ENCODE assay signal across 1 cellular context in the genomic region with DNA sequence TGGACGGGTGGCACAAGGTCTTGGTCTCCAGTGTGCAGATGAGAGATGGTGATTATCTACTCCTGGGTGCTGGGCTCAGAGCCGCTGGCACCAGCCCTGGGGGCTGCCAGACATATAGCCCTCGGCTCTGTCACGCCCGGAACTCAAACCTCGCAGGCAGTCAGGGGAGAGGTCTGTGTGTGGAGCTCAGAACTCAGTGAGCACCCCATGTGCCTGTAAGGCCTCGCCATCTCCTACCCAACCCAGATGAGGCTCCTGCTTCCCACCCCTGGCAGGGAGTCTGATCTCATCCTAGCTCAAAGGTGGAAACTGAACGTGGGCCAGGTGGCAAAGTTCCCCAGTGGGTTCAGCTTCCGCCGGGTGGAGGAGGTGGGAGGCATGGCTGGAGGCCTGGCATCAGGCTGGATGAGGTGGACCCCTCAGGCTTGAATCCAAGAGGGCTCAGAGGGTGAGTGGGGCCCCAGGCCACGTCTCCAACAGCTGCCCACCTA.
TF ChIP-seq lines count a peak whose summit lies in the region.

No MANE protein-coding gene starts in this region.

TF ChIP-seq in HepG2, 621 proteins besides CTCF, POLR2A, EP300 and RAD21 (continues in another document):
- TF ChIP-seq, protein P1, sequence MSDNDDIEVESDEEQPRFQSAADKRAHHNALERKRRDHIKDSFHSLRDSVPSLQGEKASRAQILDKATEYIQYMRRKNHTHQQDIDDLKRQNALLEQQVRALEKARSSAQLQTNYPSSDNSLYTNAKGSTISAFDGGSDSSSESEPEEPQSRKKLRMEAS (IDR thresholded peaks at IDR 0.05): 0 out of 2 replicates have a peak, but pooled peaks have one; percentile 2
- TF ChIP-seq, protein P2, sequence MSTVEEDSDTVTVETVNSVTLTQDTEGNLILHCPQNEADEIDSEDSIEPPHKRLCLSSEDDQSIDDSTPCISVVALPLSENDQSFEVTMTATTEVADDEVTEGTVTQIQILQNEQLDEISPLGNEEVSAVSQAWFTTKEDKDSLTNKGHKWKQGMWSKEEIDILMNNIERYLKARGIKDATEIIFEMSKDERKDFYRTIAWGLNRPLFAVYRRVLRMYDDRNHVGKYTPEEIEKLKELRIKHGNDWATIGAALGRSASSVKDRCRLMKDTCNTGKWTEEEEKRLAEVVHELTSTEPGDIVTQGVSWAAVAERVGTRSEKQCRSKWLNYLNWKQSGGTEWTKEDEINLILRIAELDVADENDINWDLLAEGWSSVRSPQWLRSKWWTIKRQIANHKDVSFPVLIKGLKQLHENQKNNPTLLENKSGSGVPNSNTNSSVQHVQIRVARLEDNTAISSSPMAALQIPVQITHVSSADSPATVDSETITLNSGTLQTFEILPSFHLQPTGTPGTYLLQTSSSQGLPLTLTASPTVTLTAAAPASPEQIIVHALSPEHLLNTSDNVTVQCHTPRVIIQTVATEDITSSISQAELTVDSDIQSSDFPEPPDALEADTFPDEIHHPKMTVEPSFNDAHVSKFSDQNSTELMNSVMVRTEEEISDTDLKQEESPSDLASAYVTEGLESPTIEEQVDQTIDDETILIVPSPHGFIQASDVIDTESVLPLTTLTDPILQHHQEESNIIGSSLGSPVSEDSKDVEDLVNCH (CRISPR knock-in tag; IDR thresholded peaks at IDR 0.05): no peak
- TF ChIP-seq CHCHD3 (CRISPR knock-in tag; IDR thresholded peaks at IDR 0.05) (no peak), IKZF4 (CRISPR knock-in tag; IDR thresholded peaks at IDR 0.05; ENCODE audit: borderline replicate concordance, low read depth, not compliant biosample characterization) (no peak), SP4 (CRISPR knock-in tag; IDR thresholded peaks at IDR 0.05) (no peak), KDM6A (CRISPR knock-in tag; IDR thresholded peaks at IDR 0.05; ENCODE audit: low read depth) (no peak), PHF5A (CRISPR knock-in tag; IDR thresholded peaks at IDR 0.05; ENCODE audit: low read depth, unreplicated experiment) (no peak), MAFF (IDR thresholded peaks at IDR 0.05; ENCODE audit: low read depth, low read length) (no peak), ZMYM2 (CRISPR knock-in tag; IDR thresholded peaks at IDR 0.05) (no peak), SCMH1 (CRISPR knock-in tag; IDR thresholded peaks at IDR 0.05; ENCODE audit: borderline replicate concordance) (no peak), ZNF432 (CRISPR knock-in tag; IDR thresholded peaks at IDR 0.05; ENCODE audit: borderline replicate concordance) (no peak), AKAP8 (CRISPR knock-in tag; IDR thresholded peaks at IDR 0.05) (no peak), ZNF354B (CRISPR knock-in tag; IDR thresholded peaks at IDR 0.05) (0 out of 2 replicates have a peak, but pooled peaks have one; percentile 57), GATA4 (IDR thresholded peaks at IDR 0.05; ENCODE audit: borderline replicate concordance, low read depth) (no peak), SALL2 (CRISPR knock-in tag; IDR thresholded peaks at IDR 0.05) (0 out of 2 replicates have a peak, but pooled peaks have one; percentile 33), KLF9 (CRISPR knock-in tag; IDR thresholded peaks at IDR 0.05; ENCODE audit: low read depth) (no peak), CHD2 (IDR thresholded peaks at IDR 0.05; ENCODE audit: low read depth, low read length) (no peak), ZNF775 (CRISPR knock-in tag; IDR thresholded peaks at IDR 0.05; ENCODE audit: borderline replicate concordance) (no peak), KLF13 (CRISPR knock-in tag; IDR thresholded peaks at IDR 0.05) (0 out of 2 replicates have a peak, but pooled peaks have one; percentile 3), REPIN1 (CRISPR knock-in tag; IDR thresholded peaks at IDR 0.05; ENCODE audit: borderline replicate concordance, low read depth) (no peak), ZNF337 (CRISPR knock-in tag; IDR thresholded peaks at IDR 0.05; ENCODE audit: borderline replicate concordance, low read depth) (0 out of 2 replicates have a peak, but pooled peaks have one; percentile 52), YEATS4 (CRISPR knock-in tag; IDR thresholded peaks at IDR 0.05; ENCODE audit: borderline replicate concordance) (no peak; the same call in 1 of the 2 replicates), NFYC (CRISPR knock-in tag; IDR thresholded peaks at IDR 0.05) (no peak), ZMYM4 (CRISPR knock-in tag; IDR thresholded peaks at IDR 0.05) (no peak)
- TF ChIP-seq, protein P3, sequence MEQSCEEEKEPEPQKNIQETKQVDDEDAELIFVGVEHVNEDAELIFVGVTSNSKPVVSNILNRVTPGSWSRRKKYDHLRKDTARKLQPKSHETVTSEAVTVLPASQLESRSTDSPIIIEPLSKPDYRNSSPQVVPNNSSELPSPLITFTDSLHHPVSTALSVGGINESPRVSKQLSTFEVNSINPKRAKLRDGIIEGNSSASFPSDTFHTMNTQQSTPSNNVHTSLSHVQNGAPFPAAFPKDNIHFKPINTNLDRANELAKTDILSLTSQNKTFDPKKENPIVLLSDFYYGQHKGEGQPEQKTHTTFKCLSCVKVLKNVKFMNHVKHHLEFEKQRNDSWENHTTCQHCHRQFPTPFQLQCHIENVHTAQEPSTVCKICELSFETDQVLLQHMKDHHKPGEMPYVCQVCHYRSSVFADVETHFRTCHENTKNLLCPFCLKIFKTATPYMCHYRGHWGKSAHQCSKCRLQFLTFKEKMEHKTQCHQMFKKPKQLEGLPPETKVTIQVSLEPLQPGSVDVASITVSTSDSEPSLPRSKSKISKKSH (CRISPR knock-in tag; IDR thresholded peaks at IDR 0.05; ENCODE audit: borderline replicate concordance): no peak
- TF ChIP-seq, protein P4, sequence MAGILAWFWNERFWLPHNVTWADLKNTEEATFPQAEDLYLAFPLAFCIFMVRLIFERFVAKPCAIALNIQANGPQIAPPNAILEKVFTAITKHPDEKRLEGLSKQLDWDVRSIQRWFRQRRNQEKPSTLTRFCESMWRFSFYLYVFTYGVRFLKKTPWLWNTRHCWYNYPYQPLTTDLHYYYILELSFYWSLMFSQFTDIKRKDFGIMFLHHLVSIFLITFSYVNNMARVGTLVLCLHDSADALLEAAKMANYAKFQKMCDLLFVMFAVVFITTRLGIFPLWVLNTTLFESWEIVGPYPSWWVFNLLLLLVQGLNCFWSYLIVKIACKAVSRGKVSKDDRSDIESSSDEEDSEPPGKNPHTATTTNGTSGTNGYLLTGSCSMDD (CRISPR knock-in tag; IDR thresholded peaks at IDR 0.05): 0 out of 2 replicates have a peak, but pooled peaks have one; percentile 35
- TF ChIP-seq, protein P5, sequence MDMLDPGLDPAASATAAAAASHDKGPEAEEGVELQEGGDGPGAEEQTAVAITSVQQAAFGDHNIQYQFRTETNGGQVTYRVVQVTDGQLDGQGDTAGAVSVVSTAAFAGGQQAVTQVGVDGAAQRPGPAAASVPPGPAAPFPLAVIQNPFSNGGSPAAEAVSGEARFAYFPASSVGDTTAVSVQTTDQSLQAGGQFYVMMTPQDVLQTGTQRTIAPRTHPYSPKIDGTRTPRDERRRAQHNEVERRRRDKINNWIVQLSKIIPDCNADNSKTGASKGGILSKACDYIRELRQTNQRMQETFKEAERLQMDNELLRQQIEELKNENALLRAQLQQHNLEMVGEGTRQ (IDR thresholded peaks at IDR 0.05; ENCODE audit: low read depth, low read length): no peak
- TF ChIP-seq, protein P5 (CRISPR knock-in tag; IDR thresholded peaks at IDR 0.05; ENCODE audit: borderline replicate concordance): no peak
- TF ChIP-seq, protein P6, sequence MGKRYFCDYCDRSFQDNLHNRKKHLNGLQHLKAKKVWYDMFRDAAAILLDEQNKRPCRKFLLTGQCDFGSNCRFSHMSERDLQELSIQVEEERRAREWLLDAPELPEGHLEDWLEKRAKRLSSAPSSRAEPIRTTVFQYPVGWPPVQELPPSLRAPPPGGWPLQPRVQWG (CRISPR knock-in tag; IDR thresholded peaks at IDR 0.05; ENCODE audit: borderline replicate concordance, low read depth): no peak
- TF ChIP-seq, protein P7, sequence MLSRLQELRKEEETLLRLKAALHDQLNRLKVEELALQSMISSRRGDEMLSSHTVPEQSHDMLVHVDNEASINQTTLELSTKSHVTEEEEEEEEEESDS (CRISPR knock-in tag; IDR thresholded peaks at IDR 0.05; ENCODE audit: borderline replicate concordance): no peak
- TF ChIP-seq, protein P8, sequence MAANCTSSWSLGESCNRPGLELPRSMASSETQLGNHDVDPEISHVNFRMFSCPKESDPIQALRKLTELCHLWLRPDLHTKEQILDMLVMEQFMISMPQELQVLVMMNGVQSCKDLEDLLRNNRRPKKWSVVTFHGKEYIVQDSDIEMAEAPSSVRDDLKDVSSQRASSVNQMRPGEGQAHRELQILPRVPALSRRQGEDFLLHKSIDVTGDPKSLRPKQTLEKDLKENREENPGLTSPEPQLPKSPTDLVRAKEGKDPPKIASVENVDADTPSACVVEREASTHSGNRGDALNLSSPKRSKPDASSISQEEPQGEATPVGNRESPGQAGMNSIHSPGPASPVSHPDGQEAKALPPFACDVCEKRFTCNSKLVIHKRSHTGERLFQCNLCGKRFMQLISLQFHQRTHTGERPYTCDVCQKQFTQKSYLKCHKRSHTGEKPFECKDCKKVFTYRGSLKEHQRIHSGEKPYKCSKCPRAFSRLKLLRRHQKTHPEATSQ (CRISPR knock-in tag; IDR thresholded peaks at IDR 0.05; ENCODE audit: borderline replicate concordance): 0 out of 2 replicates have a peak, but pooled peaks have one; percentile 31
- TF ChIP-seq, protein P9, sequence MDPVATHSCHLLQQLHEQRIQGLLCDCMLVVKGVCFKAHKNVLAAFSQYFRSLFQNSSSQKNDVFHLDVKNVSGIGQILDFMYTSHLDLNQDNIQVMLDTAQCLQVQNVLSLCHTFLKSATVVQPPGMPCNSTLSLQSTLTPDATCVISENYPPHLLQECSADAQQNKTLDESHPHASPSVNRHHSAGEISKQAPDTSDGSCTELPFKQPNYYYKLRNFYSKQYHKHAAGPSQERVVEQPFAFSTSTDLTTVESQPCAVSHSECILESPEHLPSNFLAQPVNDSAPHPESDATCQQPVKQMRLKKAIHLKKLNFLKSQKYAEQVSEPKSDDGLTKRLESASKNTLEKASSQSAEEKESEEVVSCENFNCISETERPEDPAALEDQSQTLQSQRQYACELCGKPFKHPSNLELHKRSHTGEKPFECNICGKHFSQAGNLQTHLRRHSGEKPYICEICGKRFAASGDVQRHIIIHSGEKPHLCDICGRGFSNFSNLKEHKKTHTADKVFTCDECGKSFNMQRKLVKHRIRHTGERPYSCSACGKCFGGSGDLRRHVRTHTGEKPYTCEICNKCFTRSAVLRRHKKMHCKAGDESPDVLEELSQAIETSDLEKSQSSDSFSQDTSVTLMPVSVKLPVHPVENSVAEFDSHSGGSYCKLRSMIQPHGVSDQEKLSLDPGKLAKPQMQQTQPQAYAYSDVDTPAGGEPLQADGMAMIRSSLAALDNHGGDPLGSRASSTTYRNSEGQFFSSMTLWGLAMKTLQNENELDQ (CRISPR knock-in tag; IDR thresholded peaks at IDR 0.05; ENCODE audit: borderline replicate concordance): 0 out of 2 replicates have a peak, but pooled peaks have one; percentile 29
- TF ChIP-seq, protein P10, sequence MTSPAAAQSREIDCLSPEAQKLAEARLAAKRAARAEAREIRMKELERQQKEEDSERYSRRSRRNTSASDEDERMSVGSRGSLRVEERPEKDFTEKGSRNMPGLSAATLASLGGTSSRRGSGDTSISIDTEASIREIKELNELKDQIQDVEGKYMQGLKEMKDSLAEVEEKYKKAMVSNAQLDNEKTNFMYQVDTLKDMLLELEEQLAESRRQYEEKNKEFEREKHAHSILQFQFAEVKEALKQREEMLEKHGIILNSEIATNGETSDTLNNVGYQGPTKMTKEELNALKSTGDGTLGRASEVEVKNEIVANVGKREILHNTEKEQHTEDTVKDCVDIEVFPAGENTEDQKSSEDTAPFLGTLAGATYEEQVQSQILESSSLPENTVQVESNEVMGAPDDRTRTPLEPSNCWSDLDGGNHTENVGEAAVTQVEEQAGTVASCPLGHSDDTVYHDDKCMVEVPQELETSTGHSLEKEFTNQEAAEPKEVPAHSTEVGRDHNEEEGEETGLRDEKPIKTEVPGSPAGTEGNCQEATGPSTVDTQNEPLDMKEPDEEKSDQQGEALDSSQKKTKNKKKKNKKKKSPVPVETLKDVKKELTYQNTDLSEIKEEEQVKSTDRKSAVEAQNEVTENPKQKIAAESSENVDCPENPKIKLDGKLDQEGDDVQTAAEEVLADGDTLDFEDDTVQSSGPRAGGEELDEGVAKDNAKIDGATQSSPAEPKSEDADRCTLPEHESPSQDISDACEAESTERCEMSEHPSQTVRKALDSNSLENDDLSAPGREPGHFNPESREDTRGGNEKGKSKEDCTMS (CRISPR knock-in tag; conservative IDR thresholded peaks at IDR 0.05): no peak
- TF ChIP-seq, protein P11, sequence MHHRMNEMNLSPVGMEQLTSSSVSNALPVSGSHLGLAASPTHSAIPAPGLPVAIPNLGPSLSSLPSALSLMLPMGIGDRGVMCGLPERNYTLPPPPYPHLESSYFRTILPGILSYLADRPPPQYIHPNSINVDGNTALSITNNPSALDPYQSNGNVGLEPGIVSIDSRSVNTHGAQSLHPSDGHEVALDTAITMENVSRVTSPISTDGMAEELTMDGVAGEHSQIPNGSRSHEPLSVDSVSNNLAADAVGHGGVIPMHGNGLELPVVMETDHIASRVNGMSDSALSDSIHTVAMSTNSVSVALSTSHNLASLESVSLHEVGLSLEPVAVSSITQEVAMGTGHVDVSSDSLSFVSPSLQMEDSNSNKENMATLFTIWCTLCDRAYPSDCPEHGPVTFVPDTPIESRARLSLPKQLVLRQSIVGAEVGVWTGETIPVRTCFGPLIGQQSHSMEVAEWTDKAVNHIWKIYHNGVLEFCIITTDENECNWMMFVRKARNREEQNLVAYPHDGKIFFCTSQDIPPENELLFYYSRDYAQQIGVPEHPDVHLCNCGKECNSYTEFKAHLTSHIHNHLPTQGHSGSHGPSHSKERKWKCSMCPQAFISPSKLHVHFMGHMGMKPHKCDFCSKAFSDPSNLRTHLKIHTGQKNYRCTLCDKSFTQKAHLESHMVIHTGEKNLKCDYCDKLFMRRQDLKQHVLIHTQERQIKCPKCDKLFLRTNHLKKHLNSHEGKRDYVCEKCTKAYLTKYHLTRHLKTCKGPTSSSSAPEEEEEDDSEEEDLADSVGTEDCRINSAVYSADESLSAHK (CRISPR knock-in tag; IDR thresholded peaks at IDR 0.05; ENCODE audit: borderline replicate concordance): no peak
- TF ChIP-seq, protein P12, sequence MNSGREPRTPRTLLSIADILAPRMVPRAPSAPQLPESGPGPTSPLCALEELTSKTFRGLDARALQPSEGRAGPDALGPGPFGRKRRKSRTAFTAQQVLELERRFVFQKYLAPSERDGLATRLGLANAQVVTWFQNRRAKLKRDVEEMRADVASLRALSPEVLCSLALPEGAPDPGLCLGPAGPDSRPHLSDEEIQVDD (CRISPR knock-in tag; IDR thresholded peaks at IDR 0.05; ENCODE audit: borderline replicate concordance): 0 out of 2 replicates have a peak, but pooled peaks have one; percentile 10
- TF ChIP-seq, protein P13, sequence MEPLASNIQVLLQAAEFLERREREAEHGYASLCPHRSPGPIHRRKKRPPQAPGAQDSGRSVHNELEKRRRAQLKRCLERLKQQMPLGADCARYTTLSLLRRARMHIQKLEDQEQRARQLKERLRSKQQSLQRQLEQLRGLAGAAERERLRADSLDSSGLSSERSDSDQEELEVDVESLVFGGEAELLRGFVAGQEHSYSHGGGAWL (CRISPR knock-in tag; IDR thresholded peaks at IDR 0.05): no peak
